In genomic region chr2:55031505-55031904, GRCh38 we compare ENCODE assay signal across 2 cellular contexts.
TF ChIP-seq lines count a peak whose summit lies in the region.

No MANE protein-coding gene starts in this region.

TF ChIP-seq in SK-N-SH treated with all-trans-retinoic acid at 6 μM for 48 hours, 23 proteins besides CTCF, POLR2A, EP300 and RAD21 (continued from another document):
- TF ChIP-seq, protein P1, sequence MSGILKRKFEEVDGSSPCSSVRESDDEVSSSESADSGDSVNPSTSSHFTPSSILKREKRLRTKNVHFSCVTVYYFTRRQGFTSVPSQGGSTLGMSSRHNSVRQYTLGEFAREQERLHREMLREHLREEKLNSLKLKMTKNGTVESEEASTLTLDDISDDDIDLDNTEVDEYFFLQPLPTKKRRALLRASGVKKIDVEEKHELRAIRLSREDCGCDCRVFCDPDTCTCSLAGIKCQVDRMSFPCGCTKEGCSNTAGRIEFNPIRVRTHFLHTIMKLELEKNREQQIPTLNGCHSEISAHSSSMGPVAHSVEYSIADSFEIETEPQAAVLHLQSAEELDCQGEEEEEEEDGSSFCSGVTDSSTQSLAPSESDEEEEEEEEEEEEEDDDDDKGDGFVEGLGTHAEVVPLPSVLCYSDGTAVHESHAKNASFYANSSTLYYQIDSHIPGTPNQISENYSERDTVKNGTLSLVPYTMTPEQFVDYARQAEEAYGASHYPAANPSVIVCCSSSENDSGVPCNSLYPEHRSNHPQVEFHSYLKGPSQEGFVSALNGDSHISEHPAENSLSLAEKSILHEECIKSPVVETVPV (CRISPR knock-in tag; IDR thresholded peaks at IDR 0.05): no peak
- TF ChIP-seq CSDC2 (CRISPR knock-in tag; IDR thresholded peaks at IDR 0.05): no peak
- TF ChIP-seq ZNF70 (CRISPR knock-in tag; IDR thresholded peaks at IDR 0.05): no peak
- no peak for TF ChIP-seq SNAI2 (CRISPR knock-in tag; IDR thresholded peaks at IDR 0.05)
- no peak for TF ChIP-seq TOX (CRISPR knock-in tag; IDR thresholded peaks at IDR 0.05; ENCODE audit: borderline replicate concordance)
- TF ChIP-seq CREB5 (CRISPR knock-in tag; IDR thresholded peaks at IDR 0.05; ENCODE audit: low read depth): no peak
- no peak for TF ChIP-seq ZFP3 (CRISPR knock-in tag; IDR thresholded peaks at IDR 0.05)
- no peak for TF ChIP-seq PPARA (CRISPR knock-in tag; IDR thresholded peaks at IDR 0.05; ENCODE audit: borderline replicate concordance)
- TF ChIP-seq TCF4 (CRISPR knock-in tag; IDR thresholded peaks at IDR 0.05; ENCODE audit: borderline replicate concordance): no peak
- TF ChIP-seq, protein P2, sequence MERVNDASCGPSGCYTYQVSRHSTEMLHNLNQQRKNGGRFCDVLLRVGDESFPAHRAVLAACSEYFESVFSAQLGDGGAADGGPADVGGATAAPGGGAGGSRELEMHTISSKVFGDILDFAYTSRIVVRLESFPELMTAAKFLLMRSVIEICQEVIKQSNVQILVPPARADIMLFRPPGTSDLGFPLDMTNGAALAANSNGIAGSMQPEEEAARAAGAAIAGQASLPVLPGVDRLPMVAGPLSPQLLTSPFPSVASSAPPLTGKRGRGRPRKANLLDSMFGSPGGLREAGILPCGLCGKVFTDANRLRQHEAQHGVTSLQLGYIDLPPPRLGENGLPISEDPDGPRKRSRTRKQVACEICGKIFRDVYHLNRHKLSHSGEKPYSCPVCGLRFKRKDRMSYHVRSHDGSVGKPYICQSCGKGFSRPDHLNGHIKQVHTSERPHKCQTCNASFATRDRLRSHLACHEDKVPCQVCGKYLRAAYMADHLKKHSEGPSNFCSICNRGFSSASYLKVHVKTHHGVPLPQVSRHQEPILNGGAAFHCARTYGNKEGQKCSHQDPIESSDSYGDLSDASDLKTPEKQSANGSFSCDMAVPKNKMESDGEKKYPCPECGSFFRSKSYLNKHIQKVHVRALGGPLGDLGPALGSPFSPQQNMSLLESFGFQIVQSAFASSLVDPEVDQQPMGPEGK (CRISPR knock-in tag; IDR thresholded peaks at IDR 0.05; ENCODE audit: borderline replicate concordance): no peak
- TF ChIP-seq POU6F1 (CRISPR knock-in tag; IDR thresholded peaks at IDR 0.05; ENCODE audit: borderline replicate concordance, low read depth): no peak

TF ChIP-seq in SK-N-SH, 30 proteins besides CTCF, POLR2A, EP300 and RAD21 (continued from another document):
- TF ChIP-seq ZBTB33 (IDR thresholded peaks at IDR 0.05; ENCODE audit: borderline replicate concordance, low read depth): no peak
- no peak for TF ChIP-seq SIN3A (IDR thresholded peaks at IDR 0.05; ENCODE audit: borderline replicate concordance, low read depth, low read length)
- no peak for TF ChIP-seq GATA2 (CRISPR knock-in tag; IDR thresholded peaks at IDR 0.05)
- TF ChIP-seq, protein P3, sequence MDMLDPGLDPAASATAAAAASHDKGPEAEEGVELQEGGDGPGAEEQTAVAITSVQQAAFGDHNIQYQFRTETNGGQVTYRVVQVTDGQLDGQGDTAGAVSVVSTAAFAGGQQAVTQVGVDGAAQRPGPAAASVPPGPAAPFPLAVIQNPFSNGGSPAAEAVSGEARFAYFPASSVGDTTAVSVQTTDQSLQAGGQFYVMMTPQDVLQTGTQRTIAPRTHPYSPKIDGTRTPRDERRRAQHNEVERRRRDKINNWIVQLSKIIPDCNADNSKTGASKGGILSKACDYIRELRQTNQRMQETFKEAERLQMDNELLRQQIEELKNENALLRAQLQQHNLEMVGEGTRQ (IDR thresholded peaks at IDR 0.05; ENCODE audit: borderline replicate concordance, low read depth, low read length): no peak
